Comparison of ENCODE assay signal across 13 cellular contexts in the genomic region with DNA sequence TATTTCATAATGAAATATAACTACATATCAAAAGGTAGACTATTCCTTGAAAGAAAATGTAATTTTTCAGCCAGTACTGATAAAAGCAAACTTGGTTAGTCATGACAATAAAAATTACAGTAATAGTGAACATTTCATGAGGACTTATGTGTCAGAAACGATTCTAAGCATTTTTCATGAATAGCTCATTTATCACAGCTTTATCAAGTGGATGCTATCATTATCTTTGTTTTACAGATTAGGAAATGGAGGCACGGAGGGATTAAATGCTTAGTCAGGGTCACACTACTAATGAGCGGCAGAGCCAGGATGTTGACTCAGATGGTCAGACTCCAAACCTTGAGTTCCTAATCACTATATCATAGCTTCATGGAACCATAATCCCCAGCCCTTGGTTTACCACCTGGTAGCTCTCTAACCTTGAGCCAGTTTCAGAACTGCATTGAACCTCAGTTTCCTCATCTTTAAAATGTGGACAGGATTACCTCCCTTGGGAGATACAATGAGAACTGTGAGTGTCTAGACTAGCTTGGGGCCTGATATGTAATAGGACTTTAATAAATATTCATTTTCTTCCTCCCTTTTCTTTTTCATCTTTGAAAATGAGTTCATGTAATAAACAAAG.
DNase-seq lines count a peak whose midpoint lies in the region; ATAC-seq and TF ChIP-seq lines count a peak whose summit lies in the region.
"Had no signal": no experiment of that assay in that cellular context is flagged by ENCODE, and none has a peak within 500 bp of the region (broad histone marks: within the 10 kb centered on the region; RNA-seq: fewer than 3 reads in every experiment).

No MANE protein-coding gene starts in this region.

- TF ChIP-seq CTCF in astrocyte of the spinal cord (IDR thresholded peaks at IDR 0.05; ENCODE audit: low read depth, low read length), result no peak
- TF ChIP-seq CTCF in hepatocyte (IDR thresholded peaks at IDR 0.05; ENCODE audit: poor library complexity), result no peak

- in situ Hi-C loops in astrocyte of the spinal cord (cut with HindIII; ENCODE audit: low sequenced_read_pairs), result no loop called here

- no peak for ATAC-seq in HG02610 (IDR thresholded peaks at IDR 0.05; ENCODE audit: unreplicated experiment)

- no peaks in the 10 kb centered on the region for H3K27me3 ChIP-seq in hepatocyte
- H3K27me3 ChIP-seq in H7 (ENCODE audit: control insufficient read depth, insufficient read depth, low read length), result no peaks in the 10 kb centered on the region
- H3K27me3 ChIP-seq: neural progenitor cell had no signal

- no peaks in the 10 kb centered on the region for H4K20me1 ChIP-seq in hepatocyte (ENCODE audit: insufficient read depth, poor library complexity, severe bottlenecking)

- H3K79me2 ChIP-seq in hepatocyte, result peaks cover 49% of the 10 kb centered on the region

- H3K9me2 ChIP-seq in hepatocyte (replicated peaks; ENCODE audit: insufficient read depth), result no peaks in the 10 kb centered on the region

- H3K4me3 ChIP-seq in astrocyte of the spinal cord (ENCODE audit: low read depth, low read length) (no peak overlapping the region), hepatocyte (no peak overlapping the region), H7 (ENCODE audit: insufficient read depth, low read depth, low read length) (no peak overlapping the region)
- H3K4me3 ChIP-seq: neural progenitor cell had no signal

- H3K4me1 ChIP-seq in hepatocyte (ENCODE audit: insufficient read depth), result peaks cover 14% of the 10 kb centered on the region

- 43% methylated on average over 3 of the region's 3 CpGs for WGBS in hepatocyte (ENCODE audit: low lambda C conversion rate, missing lambda C conversion rate)

- H3K27ac ChIP-seq in hepatocyte, result no peak overlapping the region
- H3K27ac ChIP-seq: neural progenitor cell had no signal

- no peaks in the 10 kb centered on the region for H3K9me3 ChIP-seq in hepatocyte (ENCODE audit: low read depth)

- no peak overlapping the region for H3K4me2 ChIP-seq in hepatocyte
- H3K4me2 ChIP-seq: neural progenitor cell had no signal

- H2AFZ ChIP-seq in hepatocyte, result no peak overlapping the region
- H2AFZ ChIP-seq: neural progenitor cell had no signal

- peak; percentile 12 for DNase-seq in AG08396 (ENCODE audit: low spot score)
- DNase-seq in LHCN-M2 (ENCODE audit: low read depth), result peak; percentile 43
- peak; percentile 51 for DNase-seq in astrocyte of the spinal cord (ENCODE audit: low read depth, low spot score)
- peak; percentile 87 for DNase-seq in iris pigment epithelial cell (ENCODE audit: low read depth)
- DNase-seq in hepatocyte (ENCODE audit: low spot score), result no peak
- no peak for DNase-seq in DMS 273 (lab: John Stamatoyannopoulos, UW; ENCODE audit: unreplicated experiment)
- no peak for DNase-seq in H7
- DNase-seq: aorta, C1 segment of cervical spinal cord, left cardiac atrium, NCI-H1694 treated with DMSO at 0.1 percent for 48 hours had no signal

- H3K36me3 ChIP-seq in hepatocyte (replicated peaks; ENCODE audit: insufficient read depth, low read depth) (no peaks in the 10 kb centered on the region), H7 (replicated peaks; ENCODE audit: control insufficient read depth, insufficient read depth, low read length) (no peaks in the 10 kb centered on the region)
- H3K36me3 ChIP-seq: neural progenitor cell had no signal

Comparison
In these comparisons a context has a peak if more than half of its experiments do, and no peak if none do; other contexts are left out.
1. DNase-seq: peak in AG08396 (single experiment), LHCN-M2 (single experiment), astrocyte of the spinal cord (single experiment) and iris pigment epithelial cell (single experiment); none in hepatocyte (single experiment), DMS 273 (single experiment) and H7 (single experiment).